In the genomic region with DNA sequence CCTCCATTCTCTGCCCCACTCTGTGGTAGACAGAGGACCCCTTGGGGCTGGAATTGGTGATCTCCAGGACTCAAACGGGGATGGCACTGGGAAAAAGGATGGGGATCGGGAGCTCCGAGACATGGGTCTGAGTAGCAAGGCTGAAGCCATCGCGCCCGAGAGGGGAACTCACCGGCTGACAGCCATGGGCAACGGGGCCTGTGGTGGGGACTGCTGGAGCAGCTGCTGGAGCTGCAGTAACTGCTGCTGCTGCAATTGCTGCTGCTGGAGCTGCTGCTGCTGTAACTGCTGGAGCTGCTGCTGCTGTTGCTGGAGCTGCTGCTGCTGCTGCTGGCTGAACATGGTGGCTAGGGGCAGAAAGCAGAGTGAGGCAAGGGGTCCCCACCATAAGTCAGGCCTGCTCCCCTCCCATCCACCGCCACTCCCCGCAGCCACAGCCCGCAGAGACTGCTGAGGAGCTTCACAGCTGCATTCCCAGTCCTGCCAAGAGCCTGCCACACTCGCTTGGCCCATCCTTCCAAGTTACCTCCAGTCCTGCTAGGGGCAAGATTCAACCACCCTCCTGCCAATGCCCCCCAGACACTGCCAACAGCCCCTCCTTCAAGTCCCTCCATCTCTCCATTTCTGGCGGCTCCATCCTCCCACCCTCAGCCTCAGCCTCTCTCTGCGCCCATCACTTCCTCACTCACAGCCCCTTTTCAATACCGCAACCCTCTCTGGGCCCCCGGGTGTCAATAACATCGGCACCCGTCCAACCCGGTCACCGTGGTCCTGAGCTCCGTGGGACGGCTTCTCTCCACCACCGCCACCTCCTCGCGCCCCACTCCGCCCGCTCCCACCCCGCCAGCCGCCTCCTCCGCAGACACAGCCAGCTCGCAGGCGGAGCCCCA, we compare ENCODE assay signal across 5 cellular contexts. TPM values are rescaled to one million over a fixed set of nuclear protein-coding genes. Genes with fewer than 3 reads are reported as not detected.
DNase-seq lines count a peak whose midpoint lies in the region; TF ChIP-seq lines count a peak whose summit lies in the region.

No MANE protein-coding gene starts in this region.

- peak; percentile 74 for DNase-seq in H7
- DNase-seq in RWPE1 (ENCODE audit: low spot score): no peak
- DNase-seq in hepatocyte (ENCODE audit: low spot score): no peak
- peak; percentile 23 for DNase-seq in transverse colon
- DNase-seq in SIG-M5 (lab: John Stamatoyannopoulos, UW): no peak

- TF ChIP-seq CTCF in RWPE1 (conservative IDR thresholded peaks at IDR 0.05; ENCODE audit: low read depth) (no peak), hepatocyte (IDR thresholded peaks at IDR 0.05; ENCODE audit: poor library complexity) (no peak), transverse colon (IDR thresholded peaks at IDR 0.05) (no peak)

- intact Hi-C loops in transverse colon (cut with DNase I; ENCODE audit: low total_unique reads): no loop called here

- in situ Hi-C loops in transverse colon (cut with MboI; ENCODE audit: low pct_ligation_motif_present in 1 of 4, low pct_unique_long_range_greater_than_20kb in 1 of 4, low sequenced_read_pairs in 3 of 4): no loop called here

- H4K20me1 ChIP-seq in hepatocyte (ENCODE audit: insufficient read depth, poor library complexity, severe bottlenecking): no peaks in the 10 kb centered on the region

- H3K79me2 ChIP-seq in hepatocyte: peaks cover 39% of the 10 kb centered on the region

- 34% methylated on average over 22 of the region's 32 CpGs for WGBS in hepatocyte (ENCODE audit: low lambda C conversion rate, missing lambda C conversion rate)
- WGBS in transverse colon (ENCODE audit: low coverage in 1 of 2), 2 donors: 0 to 19% methylated on average over 4 to 32 of the region's 32 CpGs

- no peak for TF ChIP-seq EP300 in transverse colon (IDR thresholded peaks at IDR 0.05; ENCODE audit: low read depth)

- H3K9me3 ChIP-seq in hepatocyte (ENCODE audit: low read depth) (no peaks in the 10 kb centered on the region), transverse colon (no peaks in the 10 kb centered on the region)

- CTCF ChIA-PET in RWPE1 (lab: Yijun Ruan, JAX): interaction anchor here (0.5 to 1.5 kb wide), 13 partner anchors 10 to 631 kb away, joined by 3 to 8 read pairs (median 4); no protein-coding TSS in a partner anchor

- peak overlapping the region; percentile 99 for H2AFZ ChIP-seq in hepatocyte

- H3K4me2 ChIP-seq in hepatocyte: peak overlapping the region; percentile 94

- no peaks in the 10 kb centered on the region for H3K9me2 ChIP-seq in hepatocyte (replicated peaks; ENCODE audit: insufficient read depth)

- TF ChIP-seq POLR2A in transverse colon (IDR thresholded peaks at IDR 0.05): no peak

- H3K36me3 ChIP-seq in H7 (replicated peaks; ENCODE audit: control insufficient read depth, insufficient read depth, low read length): peaks cover 11% of the 10 kb centered on the region
- no peaks in the 10 kb centered on the region for H3K36me3 ChIP-seq in hepatocyte (replicated peaks; ENCODE audit: insufficient read depth, low read depth)
- peaks cover 0 to 12% (median 2%) of the 10 kb centered on the region in 4 donors for H3K36me3 ChIP-seq in transverse colon

- peak overlapping the region; percentile 85 for H3K4me3 ChIP-seq in H7 (ENCODE audit: insufficient read depth, low read depth, low read length)
- H3K4me3 ChIP-seq in hepatocyte: peak overlapping the region; percentile 73
- peak overlapping the region; percentile 69 to 91 (median 78) for H3K4me3 ChIP-seq in transverse colon

- POLR2A ChIA-PET in RWPE1 (lab: Yijun Ruan, JAX; ENCODE audit: low non-redundant PET): interaction anchor here (0.5 to 1.1 kb wide), 4 partner anchors 10 to 33 kb away, joined by 3 to 9 read pairs (median 4); no protein-coding TSS in a partner anchor

- H3K27ac ChIP-seq in RWPE1: peak overlapping the region; percentile 89
- peak overlapping the region; percentile 81 for H3K27ac ChIP-seq in hepatocyte
- peak overlapping the region; percentile 92 to 94 (median 94) for H3K27ac ChIP-seq in transverse colon

- H3K27me3 ChIP-seq in H7 (ENCODE audit: control insufficient read depth, insufficient read depth, low read length) (no peaks in the 10 kb centered on the region), hepatocyte (no peaks in the 10 kb centered on the region), transverse colon (no peaks in the 10 kb centered on the region)

- H3K4me1 ChIP-seq in hepatocyte (ENCODE audit: insufficient read depth) (peaks cover 9% of the 10 kb centered on the region), transverse colon (peaks cover 10 to 29% (median 26%) of the 10 kb centered on the region in 4 donors)

RNA-seq across cellular contexts. Expression of a gene that starts 0.6 kb away (rescaled TPM):
- 36.8 and 41.0 TPM in 2 replicates for total RNA-seq in H7 (2014; rRNA removed; shearing (Covaris generic))
- 31.0 and 31.1 TPM in 2 replicates for total RNA-seq in hepatocyte
- polyA plus RNA-seq in hepatocyte: 85.6 and 91.0 TPM in 2 replicates
- 100 to 1,000 TPM in 1 of 4 donors, 10 to 100 TPM in 3; 59.9 to 211 (median 73.0) TPM for total RNA-seq in transverse colon

RNA-seq across cellular contexts. Expression of a gene that starts 12.4 kb away (rescaled TPM):
- total RNA-seq in H7 (2014; rRNA removed; shearing (Covaris generic)): 16.9 and 35.0 TPM in 2 replicates
- total RNA-seq in hepatocyte: 13.4 and 14.4 TPM in 2 replicates
- 37.2 and 40.6 TPM in 2 replicates for polyA plus RNA-seq in hepatocyte
- 10 to 100 TPM in 2 of 4 donors, 1 to 10 TPM in 2; 7.5 to 41.8 (median 14.3) TPM for total RNA-seq in transverse colon

RNA-seq across cellular contexts. Expression of a gene that starts 30.7 kb away (rescaled TPM):
- 121 and 130 TPM in 2 replicates for total RNA-seq in H7 (2014; rRNA removed; shearing (Covaris generic))
- total RNA-seq in hepatocyte (88.1 and 102 TPM in 2 replicates), transverse colon (100 to 1,000 TPM in 3 of 4 donors, 10 to 100 TPM in 1; 97.3 to 178 (median 149) TPM)
- 86.6 and 92.6 TPM in 2 replicates for polyA plus RNA-seq in hepatocyte

RNA-seq across cellular contexts. Expression of a gene that starts 41.5 kb away (rescaled TPM):
- total RNA-seq in H7 (2014; rRNA removed; shearing (Covaris generic)): 1.4 TPM in 1 of 2 replicates, not detected in the other
- total RNA-seq in hepatocyte: 5.3 and 14.3 TPM in 2 replicates
- polyA plus RNA-seq in hepatocyte: 5.6 and 12.8 TPM in 2 replicates
- total RNA-seq in transverse colon: 100 to 1,000 TPM in 1 of 4 donors, 10 to 100 TPM in 2, 1 to 10 TPM in 1; 8.6 to 115 (median 37.3) TPM

Comparison
In these comparisons a context has a peak if more than half of its experiments do, and no peak if none do; other contexts are left out.
1. DNase-seq: peak in H7 (single experiment) and transverse colon (single experiment); none in RWPE1 (single experiment), hepatocyte (single experiment) and SIG-M5 (single experiment).
2. Peak in every context shown above with its lines, with median percentiles within 50 percentile points of each other: H3K4me3 ChIP-seq and H3K27ac ChIP-seq.